ENCODE assay signal across 8 cellular contexts in genomic region chr7:142496545-142496991, GRCh38.
DNase-seq lines count a peak whose midpoint lies in the region; ATAC-seq, FAIRE-seq and TF ChIP-seq lines count a peak whose summit lies in the region.

No MANE protein-coding gene starts in this region.

- DNase-seq in AG10803 (ENCODE audit: low read depth): peak; percentile 54
- peak; percentile 39 for DNase-seq in RCC 7860 (ENCODE audit: low spot score)
- DNase-seq in endodermal cell: no peak

- H3K27ac Mint-ChIP-seq in endodermal cell: no peak overlapping the region
- H3K27ac Mint-ChIP-seq in nephron: no peak overlapping the region

- ATAC-seq in HG02938 (IDR thresholded peaks at IDR 0.05; ENCODE audit: unreplicated experiment) (peak; percentile 66), HG03039 (IDR thresholded peaks at IDR 0.05; ENCODE audit: unreplicated experiment) (no peak), GM21576 (IDR thresholded peaks at IDR 0.05; ENCODE audit: unreplicated experiment) (no peak)

- H3K36me3 Mint-ChIP-seq in endodermal cell (ENCODE audit: low read depth): no peaks in the 10 kb centered on the region
- H3K36me3 Mint-ChIP-seq in nephron (ENCODE audit: low read depth): no peaks in the 10 kb centered on the region

- H3K4me3 Mint-ChIP-seq in endodermal cell (peak overlapping the region; percentile 23), nephron (no peak overlapping the region)

- no peaks in the 10 kb centered on the region for H3K4me1 ChIP-seq in endodermal cell (ENCODE audit: control insufficient read depth, insufficient read depth, low read length)

- H3K4me1 Mint-ChIP-seq in endodermal cell: peaks cover 1% of the 10 kb centered on the region
- H3K4me1 Mint-ChIP-seq in nephron: no peaks in the 10 kb centered on the region

- H3K9me3 Mint-ChIP-seq in endodermal cell (no peaks in the 10 kb centered on the region), nephron (no peaks in the 10 kb centered on the region)

- FAIRE-seq in RCC 7860 (lab: Jason Lieb, UNC): no peak

- peaks cover 28% of the 10 kb centered on the region for H3K27me3 ChIP-seq in endodermal cell (ENCODE audit: control insufficient read depth, insufficient read depth, low read length, poor library complexity, severe bottlenecking)

- peak; percentile 78 for TF ChIP-seq CTCF in AG10803 (conservative IDR thresholded peaks at IDR 0.05; ENCODE audit: low read length)
- peak; percentile 62 for TF ChIP-seq CTCF in GM12875 (IDR thresholded peaks at IDR 0.05; ENCODE audit: borderline replicate concordance, insufficient read depth, low read depth, low read length)
- peak; percentile 87 for TF ChIP-seq CTCF in endodermal cell (conservative IDR thresholded peaks at IDR 0.05)
- TF ChIP-seq CTCF in nephron (IDR thresholded peaks at IDR 0.05; ENCODE audit: unreplicated experiment in 3 of 3): peak; percentile 60 to 78 (median 63)

- no peaks in the 10 kb centered on the region for H3K36me3 ChIP-seq in endodermal cell (ENCODE audit: control insufficient read depth, insufficient read depth, low read length)

- H3K4me3 ChIP-seq in AG10803 (ENCODE audit: low read length) (no peak overlapping the region), GM12875 (ENCODE audit: low read depth, low read length) (no peak overlapping the region), endodermal cell (ENCODE audit: low read length) (no peak overlapping the region)

- H3K9ac ChIP-seq in endodermal cell (ENCODE audit: extremely low read depth, low read length, poor library complexity, severe bottlenecking): no peak overlapping the region

- H3K27me3 Mint-ChIP-seq in endodermal cell (ENCODE audit: insufficient read depth) (peaks cover 26% of the 10 kb centered on the region), nephron (ENCODE audit: low read depth) (peaks cover 32% of the 10 kb centered on the region)

- H3K9me3 ChIP-seq in endodermal cell (ENCODE audit: control insufficient read depth, low read length): no peaks in the 10 kb centered on the region

- H3K27ac ChIP-seq in endodermal cell (ENCODE audit: low read depth, low read length): no peak overlapping the region

- 36 to 45% methylated on average over 5 to 8 of the region's 8 CpGs for WGBS in endodermal cell (ENCODE audit: insufficient coverage in 1 of 2, insufficient read length in 1 of 2), 2 experiments
